In genomic region chr4:56426273-56426672, GRCh38 we compare ENCODE assay signal across 14 cellular contexts. TPM values are rescaled to one million over a fixed set of nuclear protein-coding genes. Genes with fewer than 3 reads are reported as not detected.
A peak's percentile ranks its signal among the peaks of the same experiment; 100 is the strongest.
DNase-seq lines count a peak whose midpoint lies in the region; ATAC-seq lines count a peak whose summit lies in the region.
"Had no signal": no experiment of that assay in that cellular context is flagged by ENCODE, and none has a peak within 500 bp of the region (broad histone marks: within the 10 kb centered on the region; RNA-seq: fewer than 3 reads in every experiment).

No MANE protein-coding gene starts in this region.

- H3K79me2 ChIP-seq in trophoblast cell (ENCODE audit: control insufficient read depth, insufficient read depth, low read length, poor library complexity), result peaks cover 1% of the 10 kb centered on the region

- H3K79me1 ChIP-seq in trophoblast cell (ENCODE audit: low read length), result no peaks in the 10 kb centered on the region

- peaks cover 10% of the 10 kb centered on the region for H3K36me3 Mint-ChIP-seq in stimulated activated effector memory CD8-positive, alpha-beta T cell treated with anti-CD3 and anti-CD28 coated beads, Interleukin-12 subunit alpha, Interleukin-12 subunit beta, amount 100 ng/mL, for 72 hours
- H3K36me3 Mint-ChIP-seq: CD8-positive, alpha-beta T cell had no signal

- H4K12ac ChIP-seq in trophoblast cell (ENCODE audit: low read depth, low read length), result no peak overlapping the region

- no peaks in the 10 kb centered on the region for H3K9me3 ChIP-seq in right cardiac atrium (ENCODE audit: control insufficient read depth, low read length)
- H3K9me3 ChIP-seq in trophoblast cell (ENCODE audit: insufficient read depth, low read depth, low read length), result no peaks in the 10 kb centered on the region
- H3K9me3 ChIP-seq: tibial artery had no signal

- no peak overlapping the region for H3K18ac ChIP-seq in trophoblast cell (ENCODE audit: low read length)

- H3K4me3 Mint-ChIP-seq in stimulated activated effector memory CD8-positive, alpha-beta T cell treated with anti-CD3 and anti-CD28 coated beads, Interleukin-12 subunit alpha, Interleukin-12 subunit beta, amount 100 ng/mL, for 72 hours, result no peak overlapping the region
- H3K4me3 Mint-ChIP-seq: CD8-positive, alpha-beta T cell; T-cell had no signal

- peaks cover 6% of the 10 kb centered on the region for H3K4me1 Mint-ChIP-seq in stimulated activated effector memory CD8-positive, alpha-beta T cell treated with anti-CD3 and anti-CD28 coated beads, Interleukin-12 subunit alpha, Interleukin-12 subunit beta, amount 100 ng/mL, for 72 hours

- H2BK12ac ChIP-seq in trophoblast cell (ENCODE audit: low read length), result no peak overlapping the region

- no peak overlapping the region for H2AFZ ChIP-seq in trophoblast cell (ENCODE audit: insufficient read depth, low read length, poor library complexity)

- DNase-seq in left ventricle myocardium superior (peak; percentile 7), right cardiac atrium (no peak), NCI-H1417 treated with DMSO at 0.1 percent for 48 hours (lab: John Stamatoyannopoulos, UW) (no peak), NCI-H226 (no peak), trophoblast cell (no peak)
- DNase-seq in stimulated activated effector memory CD8-positive, alpha-beta T cell treated with anti-CD3 and anti-CD28 coated beads, Interleukin-12 subunit alpha, Interleukin-12 subunit beta, amount 100 ng/mL, for 72 hours (ENCODE audit: low spot score in 2 of 2), result no peak
- DNase-seq: 8988T; CD8-positive, alpha-beta T cell; small intestine; T-cell; tibial artery had no signal

- H2BK5ac ChIP-seq in trophoblast cell (ENCODE audit: low read depth, low read length, poor library complexity), result no peak overlapping the region

- H3K4ac ChIP-seq in trophoblast cell (ENCODE audit: low read depth, low read length), result no peak overlapping the region

- ATAC-seq in left ventricle myocardium superior (no peak), right cardiac atrium (no peak), GM21717 (IDR thresholded peaks at IDR 0.05; ENCODE audit: unreplicated experiment) (peak; percentile 91), HG03095 (IDR thresholded peaks at IDR 0.05; ENCODE audit: unreplicated experiment) (peak; percentile 67)
- peak; percentile 42 for ATAC-seq in stimulated activated effector memory CD8-positive, alpha-beta T cell treated with anti-CD3 and anti-CD28 coated beads, Interleukin-12 subunit alpha, Interleukin-12 subunit beta, amount 100 ng/mL, for 72 hours
- ATAC-seq: CD8-positive, alpha-beta T cell; T-cell had no signal

- H3K27me3 ChIP-seq in right cardiac atrium (ENCODE audit: control insufficient read depth, insufficient read depth) (no peaks in the 10 kb centered on the region), trophoblast cell (ENCODE audit: insufficient read depth, low read length) (no peaks in the 10 kb centered on the region)
- H3K27me3 ChIP-seq: tibial artery had no signal

- no peak overlapping the region for H3K9ac ChIP-seq in trophoblast cell (ENCODE audit: low read length)

- H3K27ac ChIP-seq in right cardiac atrium (ENCODE audit: low read length), result no peak overlapping the region
- H3K27ac ChIP-seq in trophoblast cell (ENCODE audit: low read depth, low read length), result no peak overlapping the region
- H3K27ac ChIP-seq: tibial artery had no signal

- intact Hi-C loops in left ventricle myocardium superior (cut with micrococcal nuclease) (no loop called here), right cardiac atrium (cut with DNase I) (loop anchor here in 2 of 4 donors (10.0 kb wide), 2 partner anchors 119 to 379 kb away; no protein-coding TSS in a partner anchor)

- H4K91ac ChIP-seq in trophoblast cell (ENCODE audit: low read depth, low read length), result no peak overlapping the region

- H3K27ac Mint-ChIP-seq in stimulated activated effector memory CD8-positive, alpha-beta T cell treated with anti-CD3 and anti-CD28 coated beads, Interleukin-12 subunit alpha, Interleukin-12 subunit beta, amount 100 ng/mL, for 72 hours, result no peak overlapping the region
- H3K27ac Mint-ChIP-seq: CD8-positive, alpha-beta T cell; T-cell had no signal

- peaks cover 3% of the 10 kb centered on the region for H3K9me3 Mint-ChIP-seq in stimulated activated effector memory CD8-positive, alpha-beta T cell treated with anti-CD3 and anti-CD28 coated beads, Interleukin-12 subunit alpha, Interleukin-12 subunit beta, amount 100 ng/mL, for 72 hours
- H3K9me3 Mint-ChIP-seq: T-cell had no signal

- H3K36me3 ChIP-seq in trophoblast cell (ENCODE audit: control insufficient read depth in 1 of 2, insufficient read depth in 2 of 2, low read length in 2 of 2), result no peaks in the 10 kb centered on the region
- H3K36me3 ChIP-seq: tibial artery had no signal

- H3K4me2 ChIP-seq in trophoblast cell (ENCODE audit: low read length), result no peak overlapping the region

- no peak overlapping the region for H3K4me3 ChIP-seq in right cardiac atrium (ENCODE audit: low read length)
- no peak overlapping the region for H3K4me3 ChIP-seq in trophoblast cell (ENCODE audit: low read depth, low read length)
- H3K4me3 ChIP-seq: lung, tibial artery had no signal

- no peak overlapping the region for H3K23ac ChIP-seq in trophoblast cell (ENCODE audit: low read length)

- H2AK5ac ChIP-seq in trophoblast cell (ENCODE audit: low read length), result no peak overlapping the region

- 95% methylated on average over 6 of the region's 6 CpGs for WGBS in right cardiac atrium
- WGBS in trophoblast cell (ENCODE audit: extremely low coverage, insufficient coverage, insufficient read length), result no CpG with 5 or more reads among the region's 6 CpGs

- H3K4me1 ChIP-seq in right cardiac atrium (ENCODE audit: control insufficient read depth, insufficient read depth, low read length) (no peaks in the 10 kb centered on the region), trophoblast cell (ENCODE audit: control insufficient read depth in 1 of 2, insufficient read depth in 2 of 2, low read length in 2 of 2) (no peaks in the 10 kb centered on the region)

- no peak overlapping the region for H4K8ac ChIP-seq in trophoblast cell (ENCODE audit: low read depth, low read length)

- no peak overlapping the region for H3K14ac ChIP-seq in trophoblast cell (ENCODE audit: low read length)

- no peak overlapping the region for H2BK120ac ChIP-seq in trophoblast cell (ENCODE audit: insufficient read depth, low read length, poor library complexity)

RNA-seq across cellular contexts. Expression of gene PPAT, which starts 9.1 kb away (rescaled TPM):
- total RNA-seq in left ventricle myocardium superior (5.1 TPM), right cardiac atrium (1 to 10 TPM; 3.4 to 4.8 (median 4.4) TPM)
- polyA plus RNA-seq in right cardiac atrium, result 1.2 TPM
- 12.5 TPM in 2 replicates for polyA plus RNA-seq in trophoblast cell (2013)

RNA-seq across cellular contexts. Expression of gene PAICS, which starts 9.8 kb away (rescaled TPM):
- total RNA-seq in left ventricle myocardium superior (20.0 TPM), right cardiac atrium (10 to 100 TPM; 23.0 to 28.7 (median 25.5) TPM)
- polyA plus RNA-seq in right cardiac atrium, result 23.9 TPM
- polyA plus RNA-seq in trophoblast cell (2013), result 108 TPM in 2 replicates

RNA-seq across cellular contexts. Expression of gene AASDH, which starts 39.0 kb away (rescaled TPM):
- total RNA-seq in left ventricle myocardium superior, result 5.3 TPM
- total RNA-seq in right cardiac atrium, result 1 to 10 TPM; 8.1 to 9.8 (median 8.5) TPM
- 3.0 TPM for polyA plus RNA-seq in right cardiac atrium
- polyA plus RNA-seq in trophoblast cell (2013), result 4.8 and 4.9 TPM in 2 replicates

RNA-seq across cellular contexts. Expression of gene SRP72, which starts 41.1 kb away (rescaled TPM):
- total RNA-seq in left ventricle myocardium superior, result 40.2 TPM
- total RNA-seq in right cardiac atrium, result 10 to 100 TPM; 36.2 to 53.7 (median 40.5) TPM
- polyA plus RNA-seq in right cardiac atrium, result 16.5 TPM
- polyA plus RNA-seq in trophoblast cell (2013), result 199 and 210 TPM in 2 replicates

Comparison
In these comparisons a context has a peak if more than half of its experiments do, and no peak if none do; other contexts are left out.
1. ATAC-seq: peak in GM21717 (single experiment), HG03095 (single experiment) and stimulated activated effector memory CD8-positive, alpha-beta T cell treated with anti-CD3 and anti-CD28 coated beads, Interleukin-12 subunit alpha, Interleukin-12 subunit beta, amount 100 ng/mL, for 72 hours (single experiment); none in left ventricle myocardium superior (single experiment) and right cardiac atrium (0 of 2).